1 cellular context compared by ENCODE assay signal in genomic region chr10:112643600-112643999, GRCh38.
A peak's percentile ranks its signal among the peaks of the same experiment; 100 is the strongest.
TF ChIP-seq lines count a peak whose summit lies in the region.

No MANE protein-coding gene starts in this region.

TF ChIP-seq in HepG2, 621 proteins besides CTCF, POLR2A, EP300 and RAD21 (continued from another document and continues in another):
- TF ChIP-seq AHDC1 (CRISPR knock-in tag; IDR thresholded peaks at IDR 0.05; ENCODE audit: borderline replicate concordance) (peak; percentile 78; the same call in 1 of the 2 replicates), ZBTB20 (CRISPR knock-in tag; IDR thresholded peaks at IDR 0.05; ENCODE audit: borderline replicate concordance, low read depth) (peak; percentile 91; the same call in 1 of the 2 replicates), ZKSCAN1 (IDR thresholded peaks at IDR 0.05; ENCODE audit: low read length) (no peak), ARNT2 (CRISPR knock-in tag; IDR thresholded peaks at IDR 0.05; ENCODE audit: low read depth) (no peak), HIVEP1 (CRISPR knock-in tag; IDR thresholded peaks at IDR 0.05) (no peak), ZNF709 (CRISPR knock-in tag; IDR thresholded peaks at IDR 0.05) (no peak), TSC22D2 (CRISPR knock-in tag; IDR thresholded peaks at IDR 0.05; ENCODE audit: borderline replicate concordance) (0 out of 2 replicates have a peak, but pooled peaks have one; percentile 65), CSRNP2 (CRISPR knock-in tag; conservative IDR thresholded peaks at IDR 0.05; ENCODE audit: low read depth) (no peak), MIER3 (CRISPR knock-in tag; IDR thresholded peaks at IDR 0.05; ENCODE audit: borderline replicate concordance) (peak; percentile 98), NFATC3 (CRISPR knock-in tag; IDR thresholded peaks at IDR 0.05) (no peak), ZNF768 (CRISPR knock-in tag; IDR thresholded peaks at IDR 0.05) (no peak), KDM6A (CRISPR knock-in tag; IDR thresholded peaks at IDR 0.05; ENCODE audit: low read depth) (peak; percentile 37; the same call in 1 of the 2 replicates), KDM4B (CRISPR knock-in tag; IDR thresholded peaks at IDR 0.05) (no peak), MTA1 (CRISPR knock-in tag; IDR thresholded peaks at IDR 0.05; ENCODE audit: borderline replicate concordance) (no peak), SPEN (CRISPR knock-in tag; IDR thresholded peaks at IDR 0.05; ENCODE audit: low read depth) (no peak), POGZ (CRISPR knock-in tag; IDR thresholded peaks at IDR 0.05) (peak; percentile 86), ZFP36L1 (CRISPR knock-in tag; IDR thresholded peaks at IDR 0.05) (no peak), BHLHE40 (IDR thresholded peaks at IDR 0.05; ENCODE audit: low read length) (no peak), CAMTA2 (CRISPR knock-in tag; IDR thresholded peaks at IDR 0.05; ENCODE audit: borderline replicate concordance) (no peak), TBX3 (IDR thresholded peaks at IDR 0.05; ENCODE audit: borderline replicate concordance) (peak; percentile 74), DNMT3B (CRISPR knock-in tag; conservative IDR thresholded peaks at IDR 0.05) (peak; percentile 67; the same call in 1 of the 2 replicates), ATRX (CRISPR knock-in tag; IDR thresholded peaks at IDR 0.05; ENCODE audit: borderline replicate concordance) (no peak), TFDP2 (CRISPR knock-in tag; IDR thresholded peaks at IDR 0.05) (no peak), FOXA1 (IDR thresholded peaks at IDR 0.05) (peak; percentile 93), FOXA1 (CRISPR knock-in tag; IDR thresholded peaks at IDR 0.05) (peak; percentile 98), ZNF264 (CRISPR knock-in tag; IDR thresholded peaks at IDR 0.05) (0 out of 2 replicates have a peak, but pooled peaks have one; percentile 58), ZNF337 (CRISPR knock-in tag; IDR thresholded peaks at IDR 0.05; ENCODE audit: borderline replicate concordance, low read depth) (no peak), ZNF552 (CRISPR knock-in tag; IDR thresholded peaks at IDR 0.05; ENCODE audit: borderline replicate concordance) (no peak), POLR2AphosphoS2 (IDR thresholded peaks at IDR 0.05; ENCODE audit: low read depth, low read length) (no peak), ZNF101 (CRISPR knock-in tag; IDR thresholded peaks at IDR 0.05; ENCODE audit: borderline replicate concordance, low read depth) (no peak), MED1 (CRISPR knock-in tag; IDR thresholded peaks at IDR 0.05) (peak; percentile 89), ZNF567 (CRISPR knock-in tag; IDR thresholded peaks at IDR 0.05; ENCODE audit: borderline replicate concordance) (no peak), ZBTB1 (CRISPR knock-in tag; IDR thresholded peaks at IDR 0.05; ENCODE audit: borderline replicate concordance) (no peak), HDAC2 (CRISPR knock-in tag; IDR thresholded peaks at IDR 0.05) (peak; percentile 90), SSRP1 (CRISPR knock-in tag; IDR thresholded peaks at IDR 0.05) (peak; percentile 82; the same call in 1 of the 2 replicates), ZFYVE20 (CRISPR knock-in tag; IDR thresholded peaks at IDR 0.05; ENCODE audit: borderline replicate concordance, low read depth) (no peak), ZFP82 (CRISPR knock-in tag; IDR thresholded peaks at IDR 0.05; ENCODE audit: borderline replicate concordance) (no peak), PLRG1 (conservative IDR thresholded peaks at IDR 0.05) (no peak)
- TF ChIP-seq, protein P1, sequence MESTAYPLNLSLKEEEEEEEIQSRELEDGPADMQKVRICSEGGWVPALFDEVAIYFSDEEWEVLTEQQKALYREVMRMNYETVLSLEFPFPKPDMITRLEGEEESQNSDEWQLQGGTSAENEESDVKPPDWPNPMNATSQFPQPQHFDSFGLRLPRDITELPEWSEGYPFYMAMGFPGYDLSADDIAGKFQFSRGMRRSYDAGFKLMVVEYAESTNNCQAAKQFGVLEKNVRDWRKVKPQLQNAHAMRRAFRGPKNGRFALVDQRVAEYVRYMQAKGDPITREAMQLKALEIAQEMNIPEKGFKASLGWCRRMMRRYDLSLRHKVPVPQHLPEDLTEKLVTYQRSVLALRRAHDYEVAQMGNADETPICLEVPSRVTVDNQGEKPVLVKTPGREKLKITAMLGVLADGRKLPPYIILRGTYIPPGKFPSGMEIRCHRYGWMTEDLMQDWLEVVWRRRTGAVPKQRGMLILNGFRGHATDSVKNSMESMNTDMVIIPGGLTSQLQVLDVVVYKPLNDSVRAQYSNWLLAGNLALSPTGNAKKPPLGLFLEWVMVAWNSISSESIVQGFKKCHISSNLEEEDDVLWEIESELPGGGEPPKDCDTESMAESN (CRISPR knock-in tag; conservative IDR thresholded peaks at IDR 0.05): peak; percentile 71
- TF ChIP-seq, protein P2, sequence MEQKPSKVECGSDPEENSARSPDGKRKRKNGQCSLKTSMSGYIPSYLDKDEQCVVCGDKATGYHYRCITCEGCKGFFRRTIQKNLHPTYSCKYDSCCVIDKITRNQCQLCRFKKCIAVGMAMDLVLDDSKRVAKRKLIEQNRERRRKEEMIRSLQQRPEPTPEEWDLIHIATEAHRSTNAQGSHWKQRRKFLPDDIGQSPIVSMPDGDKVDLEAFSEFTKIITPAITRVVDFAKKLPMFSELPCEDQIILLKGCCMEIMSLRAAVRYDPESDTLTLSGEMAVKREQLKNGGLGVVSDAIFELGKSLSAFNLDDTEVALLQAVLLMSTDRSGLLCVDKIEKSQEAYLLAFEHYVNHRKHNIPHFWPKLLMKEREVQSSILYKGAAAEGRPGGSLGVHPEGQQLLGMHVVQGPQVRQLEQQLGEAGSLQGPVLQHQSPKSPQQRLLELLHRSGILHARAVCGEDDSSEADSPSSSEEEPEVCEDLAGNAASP (CRISPR knock-in tag; IDR thresholded peaks at IDR 0.05; ENCODE audit: borderline replicate concordance): peak; percentile 60; the same call in 1 of the 2 replicates
- TF ChIP-seq, protein P3, sequence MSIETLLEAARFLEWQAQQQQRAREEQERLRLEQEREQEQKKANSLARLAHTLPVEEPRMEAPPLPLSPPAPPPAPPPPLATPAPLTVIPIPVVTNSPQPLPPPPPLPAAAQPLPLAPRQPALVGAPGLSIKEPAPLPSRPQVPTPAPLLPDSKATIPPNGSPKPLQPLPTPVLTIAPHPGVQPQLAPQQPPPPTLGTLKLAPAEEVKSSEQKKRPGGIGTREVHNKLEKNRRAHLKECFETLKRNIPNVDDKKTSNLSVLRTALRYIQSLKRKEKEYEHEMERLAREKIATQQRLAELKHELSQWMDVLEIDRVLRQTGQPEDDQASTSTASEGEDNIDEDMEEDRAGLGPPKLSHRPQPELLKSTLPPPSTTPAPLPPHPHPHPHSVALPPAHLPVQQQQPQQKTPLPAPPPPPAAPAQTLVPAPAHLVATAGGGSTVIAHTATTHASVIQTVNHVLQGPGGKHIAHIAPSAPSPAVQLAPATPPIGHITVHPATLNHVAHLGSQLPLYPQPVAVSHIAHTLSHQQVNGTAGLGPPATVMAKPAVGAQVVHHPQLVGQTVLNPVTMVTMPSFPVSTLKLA (IDR thresholded peaks at IDR 0.05): no peak
- TF ChIP-seq, protein P4, sequence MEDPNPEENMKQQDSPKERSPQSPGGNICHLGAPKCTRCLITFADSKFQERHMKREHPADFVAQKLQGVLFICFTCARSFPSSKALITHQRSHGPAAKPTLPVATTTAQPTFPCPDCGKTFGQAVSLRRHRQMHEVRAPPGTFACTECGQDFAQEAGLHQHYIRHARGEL (CRISPR knock-in tag; IDR thresholded peaks at IDR 0.05): no peak
- TF ChIP-seq, protein P5, sequence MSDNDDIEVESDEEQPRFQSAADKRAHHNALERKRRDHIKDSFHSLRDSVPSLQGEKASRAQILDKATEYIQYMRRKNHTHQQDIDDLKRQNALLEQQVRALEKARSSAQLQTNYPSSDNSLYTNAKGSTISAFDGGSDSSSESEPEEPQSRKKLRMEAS (IDR thresholded peaks at IDR 0.05): no peak
- TF ChIP-seq, protein P6, sequence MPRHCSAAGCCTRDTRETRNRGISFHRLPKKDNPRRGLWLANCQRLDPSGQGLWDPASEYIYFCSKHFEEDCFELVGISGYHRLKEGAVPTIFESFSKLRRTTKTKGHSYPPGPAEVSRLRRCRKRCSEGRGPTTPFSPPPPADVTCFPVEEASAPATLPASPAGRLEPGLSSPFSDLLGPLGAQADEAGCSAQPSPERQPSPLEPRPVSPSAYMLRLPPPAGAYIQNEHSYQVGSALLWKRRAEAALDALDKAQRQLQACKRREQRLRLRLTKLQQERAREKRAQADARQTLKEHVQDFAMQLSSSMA (CRISPR knock-in tag; IDR thresholded peaks at IDR 0.05): no peak
- TF ChIP-seq, protein P7, sequence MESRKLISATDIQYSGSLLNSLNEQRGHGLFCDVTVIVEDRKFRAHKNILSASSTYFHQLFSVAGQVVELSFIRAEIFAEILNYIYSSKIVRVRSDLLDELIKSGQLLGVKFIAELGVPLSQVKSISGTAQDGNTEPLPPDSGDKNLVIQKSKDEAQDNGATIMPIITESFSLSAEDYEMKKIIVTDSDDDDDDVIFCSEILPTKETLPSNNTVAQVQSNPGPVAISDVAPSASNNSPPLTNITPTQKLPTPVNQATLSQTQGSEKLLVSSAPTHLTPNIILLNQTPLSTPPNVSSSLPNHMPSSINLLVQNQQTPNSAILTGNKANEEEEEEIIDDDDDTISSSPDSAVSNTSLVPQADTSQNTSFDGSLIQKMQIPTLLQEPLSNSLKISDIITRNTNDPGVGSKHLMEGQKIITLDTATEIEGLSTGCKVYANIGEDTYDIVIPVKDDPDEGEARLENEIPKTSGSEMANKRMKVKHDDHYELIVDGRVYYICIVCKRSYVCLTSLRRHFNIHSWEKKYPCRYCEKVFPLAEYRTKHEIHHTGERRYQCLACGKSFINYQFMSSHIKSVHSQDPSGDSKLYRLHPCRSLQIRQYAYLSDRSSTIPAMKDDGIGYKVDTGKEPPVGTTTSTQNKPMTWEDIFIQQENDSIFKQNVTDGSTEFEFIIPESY (CRISPR knock-in tag; IDR thresholded peaks at IDR 0.05): no peak
- TF ChIP-seq, protein P8, sequence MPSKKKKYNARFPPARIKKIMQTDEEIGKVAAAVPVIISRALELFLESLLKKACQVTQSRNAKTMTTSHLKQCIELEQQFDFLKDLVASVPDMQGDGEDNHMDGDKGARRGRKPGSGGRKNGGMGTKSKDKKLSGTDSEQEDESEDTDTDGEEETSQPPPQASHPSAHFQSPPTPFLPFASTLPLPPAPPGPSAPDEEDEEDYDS (CRISPR knock-in tag; IDR thresholded peaks at IDR 0.05): no peak; the same call in 1 of the 2 replicates
